In the genomic region with DNA sequence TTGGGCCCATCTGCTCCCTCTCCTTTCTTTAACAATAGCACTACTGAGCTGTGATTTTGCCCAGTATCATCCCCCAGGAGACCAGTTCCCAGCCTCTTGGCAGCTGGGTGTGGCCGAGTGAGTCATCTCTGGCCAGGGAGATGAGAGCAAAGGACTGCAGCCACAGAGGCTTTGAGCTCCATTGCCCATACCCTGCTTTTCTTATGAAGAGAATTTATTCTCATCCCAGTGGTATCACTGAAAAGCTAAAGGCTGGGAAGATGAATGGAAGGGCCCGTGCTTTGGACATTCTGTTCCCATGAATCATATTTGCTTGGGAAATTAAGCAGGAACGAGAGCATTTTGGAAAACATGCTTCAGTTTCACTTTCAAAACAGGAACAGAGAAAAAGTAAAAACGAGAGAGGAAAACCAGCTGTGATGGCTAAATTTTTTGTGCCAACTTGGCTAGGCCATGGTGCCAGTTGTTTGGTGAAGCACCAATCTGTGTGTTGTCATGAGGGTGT, we compare ENCODE assay signal across 8 cellular contexts. TPM values are rescaled to one million over a fixed set of nuclear protein-coding genes. Genes with fewer than 3 reads are reported as not detected.
DNase-seq lines count a peak whose midpoint lies in the region; ATAC-seq and TF ChIP-seq lines count a peak whose summit lies in the region.

No MANE protein-coding gene starts in this region.

- CTCF ChIA-PET in activated CD4-positive, alpha-beta memory T cell treated with anti-CD3 and anti-CD28 coated beads for 36 hours (lab: Charles Lee): no interaction called here

- H3K27me3 Mint-ChIP-seq in stimulated activated naive B cell treated with anti-CD40 and anti-IgM and Interleukin-4, amounts not matched to agents 10 μg/mL and 1 μg/mL and 100 μg/mL, for 72 hours: peaks cover 16 to 21% of the 10 kb centered on the region in 2 donors
- peaks cover 12% of the 10 kb centered on the region for H3K27me3 Mint-ChIP-seq in activated CD4-positive, alpha-beta memory T cell treated with anti-CD3 and anti-CD28 coated beads for 36 hours

- no peaks in the 10 kb centered on the region for H3K9me3 Mint-ChIP-seq in stimulated activated naive B cell treated with anti-CD40 and anti-IgM and Interleukin-4, amounts not matched to agents 10 μg/mL and 1 μg/mL and 100 μg/mL, for 72 hours
- H3K9me3 Mint-ChIP-seq in activated CD4-positive, alpha-beta memory T cell treated with anti-CD3 and anti-CD28 coated beads for 36 hours: no peaks in the 10 kb centered on the region

- no peak for TF ChIP-seq CTCF in WI38 (IDR thresholded peaks at IDR 0.05; ENCODE audit: low read depth, low read length)

- H3K4me3 ChIP-seq in WI38 (ENCODE audit: low read depth, low read length): peak overlapping the region; percentile 57

- no peak overlapping the region for H3K4me3 Mint-ChIP-seq in stimulated activated naive B cell treated with anti-CD40 and anti-IgM and Interleukin-4, amounts not matched to agents 10 μg/mL and 1 μg/mL and 100 μg/mL, for 72 hours
- H3K4me3 Mint-ChIP-seq in activated CD4-positive, alpha-beta memory T cell treated with anti-CD3 and anti-CD28 coated beads for 36 hours: no peak overlapping the region

- ATAC-seq in HG03108 (IDR thresholded peaks at IDR 0.05; ENCODE audit: unreplicated experiment) (peak; percentile 50), left cardiac atrium (peak; percentile 90 to 98)
- ATAC-seq in stimulated activated naive B cell treated with anti-CD40 and anti-IgM and Interleukin-4, amounts not matched to agents 10 μg/mL and 1 μg/mL and 100 μg/mL, for 72 hours (replicated peaks): peak; percentile 61 to 70

- H3K27ac Mint-ChIP-seq in stimulated activated naive B cell treated with anti-CD40 and anti-IgM and Interleukin-4, amounts not matched to agents 10 μg/mL and 1 μg/mL and 100 μg/mL, for 72 hours: no peak overlapping the region
- H3K27ac Mint-ChIP-seq in activated CD4-positive, alpha-beta memory T cell treated with anti-CD3 and anti-CD28 coated beads for 36 hours: no peak overlapping the region

- H3K36me3 Mint-ChIP-seq in stimulated activated naive B cell treated with anti-CD40 and anti-IgM and Interleukin-4, amounts not matched to agents 10 μg/mL and 1 μg/mL and 100 μg/mL, for 72 hours: no peaks in the 10 kb centered on the region
- H3K36me3 Mint-ChIP-seq in activated CD4-positive, alpha-beta memory T cell treated with anti-CD3 and anti-CD28 coated beads for 36 hours: no peaks in the 10 kb centered on the region

- DNase-seq in ELF-1 (ENCODE audit: low read depth, low spot score) (peak; percentile 54), left cardiac atrium (peak; percentile 86), NCI-H774 (lab: John Stamatoyannopoulos, UW) (no peak)
- DNase-seq in stimulated activated naive B cell treated with anti-CD40 and anti-IgM and Interleukin-4, amounts not matched to agents 10 μg/mL and 1 μg/mL and 100 μg/mL, for 72 hours: no peak
- DNase-seq in NK-92 treated with Interleukin-12 subunit alpha and Interleukin-12 subunit beta, amount 100 ng/mL, for 24 hours (lab: John Stamatoyannopoulos, UW): no peak
- no peak for DNase-seq in activated CD4-positive, alpha-beta memory T cell treated with anti-CD3 and anti-CD28 coated beads for 36 hours

- POLR2A ChIA-PET in activated CD4-positive, alpha-beta memory T cell treated with anti-CD3 and anti-CD28 coated beads for 36 hours (lab: Charles Lee): no interaction called here

- H3K4me1 Mint-ChIP-seq in stimulated activated naive B cell treated with anti-CD40 and anti-IgM and Interleukin-4, amounts not matched to agents 10 μg/mL and 1 μg/mL and 100 μg/mL, for 72 hours: peaks cover 6 to 7% of the 10 kb centered on the region in 2 donors
- no peaks in the 10 kb centered on the region for H3K4me1 Mint-ChIP-seq in activated CD4-positive, alpha-beta memory T cell treated with anti-CD3 and anti-CD28 coated beads for 36 hours (ENCODE audit: low read depth)

- intact Hi-C loops in left cardiac atrium (cut with DNase I): no loop called here
- intact Hi-C loops in activated CD4-positive, alpha-beta memory T cell treated with anti-CD3 and anti-CD28 coated beads for 36 hours (cut with micrococcal nuclease): no loop called here

RNA-seq across cellular contexts. Expression of a gene that starts 14.9 kb away (rescaled TPM):
- total RNA-seq in left cardiac atrium: 1,000 to 10,000 TPM in 1 of 2 donors, 100 to 1,000 TPM in 1; 940 to 1,205 TPM
- under 1 TPM; 0.26 to 0.29 TPM for total RNA-seq in activated CD4-positive, alpha-beta memory T cell treated with anti-CD3 and anti-CD28 coated beads for 36 hours

RNA-seq across cellular contexts. Expression of a gene that starts 17.2 kb away (rescaled TPM):
- total RNA-seq in left cardiac atrium: not detected
- total RNA-seq in activated CD4-positive, alpha-beta memory T cell treated with anti-CD3 and anti-CD28 coated beads for 36 hours: not detected

RNA-seq across cellular contexts. Expression of a gene that starts 54.6 kb away (rescaled TPM):
- not detected for total RNA-seq in left cardiac atrium
- total RNA-seq in activated CD4-positive, alpha-beta memory T cell treated with anti-CD3 and anti-CD28 coated beads for 36 hours: not detected

Comparison
In these comparisons a context has a peak if more than half of its experiments do, and no peak if none do; other contexts are left out.
1. DNase-seq: peak in ELF-1 (single experiment) and left cardiac atrium (single experiment); none in stimulated activated naive B cell treated with anti-CD40 and anti-IgM and Interleukin-4, amounts not matched to agents 10 μg/mL and 1 μg/mL and 100 μg/mL, for 72 hours (single experiment), NK-92 treated with Interleukin-12 subunit alpha and Interleukin-12 subunit beta, amount 100 ng/mL, for 24 hours (single experiment), activated CD4-positive, alpha-beta memory T cell treated with anti-CD3 and anti-CD28 coated beads for 36 hours (single experiment) and NCI-H774 (single experiment).
2. RNA of a gene that starts 14.9 kb away (total RNA-seq): 940 to 1,205 TPM in left cardiac atrium; 0.26 to 0.29 TPM in activated CD4-positive, alpha-beta memory T cell treated with anti-CD3 and anti-CD28 coated beads for 36 hours; every median in the first group is over 100 times any median in the second.
3. Peak in every context shown above with its lines, with median percentiles within 50 percentile points of each other: ATAC-seq.